In the genomic region with DNA sequence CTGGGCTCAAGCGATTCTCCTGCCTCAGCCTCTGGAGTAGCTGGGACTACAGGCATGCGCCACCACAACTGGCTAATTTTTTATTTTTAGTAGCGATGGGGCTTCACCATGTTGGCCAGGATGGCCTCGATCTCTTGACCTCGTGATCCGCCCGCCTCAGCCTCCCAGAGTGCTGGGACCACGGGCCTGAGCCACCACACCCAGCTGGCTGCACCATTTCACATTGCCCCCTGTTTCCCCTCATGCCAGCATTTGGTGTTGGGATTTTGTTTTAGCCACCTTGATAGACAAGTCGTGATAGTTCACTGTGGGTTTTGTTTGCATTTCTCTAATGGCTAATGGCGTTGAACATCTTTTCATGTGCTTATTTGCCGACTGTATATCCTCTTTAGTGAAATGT, we compare ENCODE assay signal across 23 cellular contexts. TPM values are rescaled to one million over a fixed set of nuclear protein-coding genes. Genes with fewer than 3 reads are reported as not detected.
"Had no signal": no experiment of that assay in that cellular context is flagged by ENCODE, and none has a peak within 500 bp of the region (broad histone marks: within the 10 kb centered on the region; RNA-seq: fewer than 3 reads in every experiment).

No MANE protein-coding gene starts in this region.

- H3K4me1 ChIP-seq: SJSA1 had no signal

- H3K4me2 ChIP-seq: KMS-11, SK-N-SH had no signal

- H3K9ac ChIP-seq: KMS-11, SK-N-SH had no signal

- H3K9me3 Mint-ChIP-seq: IgD-negative memory B cell had no signal

- H3K27ac ChIP-seq: KMS-11, SJSA1 had no signal

- H3K27me3 ChIP-seq: SJSA1 had no signal

- H3K4me3 ChIP-seq: K562, SJSA1 had no signal

- H3K27me3 Mint-ChIP-seq: IgD-negative memory B cell had no signal

- DNase-seq: Kasumi-1, MM.1S, NCI-H1092 treated with DMSO at 0.1 percent for 48 hours, NCI-H1436, NCI-H187, NCI-H2029, NCI-H2081 treated with DMSO at 0.1 percent for 48 hours, NCI-H2171, NCI-H226, NCI-H446, NCI-H510A, NCI-H524 treated with DMSO at 0.1 percent for 48 hours, NCI-H69, NCI-H774, Right ventricle myocardium superior, RPMI8226, SIG-M5, SK-N-SH had no signal

- H3K4me1 Mint-ChIP-seq: IgD-negative memory B cell had no signal

- H3K9me3 ChIP-seq: SJSA1, SK-N-SH had no signal

- H3K4me3 Mint-ChIP-seq: IgD-negative memory B cell had no signal

- H3K27ac Mint-ChIP-seq: IgD-negative memory B cell had no signal

RNA-seq across cellular contexts. Expression of a gene that starts 5.8 kb away (rescaled TPM):
- total RNA-seq: HT-29, SJSA1 had no signal
- polyA plus RNA-seq: IgD-negative memory B cell had no signal
